Comparison of ENCODE assay signal across 1 cellular context in the genomic region with DNA sequence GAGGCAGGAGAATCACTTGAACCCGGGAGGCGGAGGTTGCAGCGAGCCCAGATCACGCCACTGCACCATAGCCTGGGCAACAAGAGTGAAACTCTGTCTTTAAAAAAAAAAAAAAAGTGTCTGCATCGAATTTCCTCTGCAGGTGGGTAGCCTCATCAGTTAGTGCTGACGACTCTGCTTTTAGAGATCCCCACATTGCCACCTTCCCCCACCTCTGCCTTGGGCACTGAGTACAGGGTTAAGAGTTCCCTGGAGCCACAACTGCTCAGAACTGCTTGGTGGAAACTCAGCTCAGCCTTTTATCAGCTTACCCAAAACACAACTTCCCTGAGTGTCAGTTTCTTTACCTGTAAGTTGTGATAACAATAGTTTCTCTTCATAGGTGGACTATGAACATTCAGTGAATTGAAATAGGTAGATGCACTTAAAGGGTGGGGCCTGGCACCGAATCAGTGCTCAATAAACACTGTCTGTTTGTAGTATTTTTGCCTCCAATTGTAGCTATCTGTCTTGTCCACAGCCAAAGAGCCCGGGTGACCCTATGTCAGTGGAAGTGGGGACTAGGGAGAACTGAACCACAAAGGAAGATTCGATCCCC.
TF ChIP-seq lines count a peak whose summit lies in the region.

No MANE protein-coding gene starts in this region.

TF ChIP-seq in H1, 55 proteins besides CTCF, POLR2A, EP300 and RAD21:
- TF ChIP-seq, protein P1, sequence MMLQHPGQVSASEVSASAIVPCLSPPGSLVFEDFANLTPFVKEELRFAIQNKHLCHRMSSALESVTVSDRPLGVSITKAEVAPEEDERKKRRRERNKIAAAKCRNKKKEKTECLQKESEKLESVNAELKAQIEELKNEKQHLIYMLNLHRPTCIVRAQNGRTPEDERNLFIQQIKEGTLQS (IDR thresholded peaks at IDR 0.05; ENCODE audit: insufficient read depth, low read depth, low read length) = no peak
- TF ChIP-seq RNF2 (IDR thresholded peaks at IDR 0.05; ENCODE audit: borderline replicate concordance, low read depth, low read length, missing control alignments, poor library complexity, severe bottlenecking) (no peak), POLR2AphosphoS5 (IDR thresholded peaks at IDR 0.05; ENCODE audit: low read depth, low read length) (no peak), JUN (IDR thresholded peaks at IDR 0.05; ENCODE audit: low read depth, low read length) (no peak), SAP30 (IDR thresholded peaks at IDR 0.05; ENCODE audit: insufficient read depth, insufficient replicate concordance, low read length) (no peak)
